ENCODE assay signal across 8 cellular contexts in the genomic region with DNA sequence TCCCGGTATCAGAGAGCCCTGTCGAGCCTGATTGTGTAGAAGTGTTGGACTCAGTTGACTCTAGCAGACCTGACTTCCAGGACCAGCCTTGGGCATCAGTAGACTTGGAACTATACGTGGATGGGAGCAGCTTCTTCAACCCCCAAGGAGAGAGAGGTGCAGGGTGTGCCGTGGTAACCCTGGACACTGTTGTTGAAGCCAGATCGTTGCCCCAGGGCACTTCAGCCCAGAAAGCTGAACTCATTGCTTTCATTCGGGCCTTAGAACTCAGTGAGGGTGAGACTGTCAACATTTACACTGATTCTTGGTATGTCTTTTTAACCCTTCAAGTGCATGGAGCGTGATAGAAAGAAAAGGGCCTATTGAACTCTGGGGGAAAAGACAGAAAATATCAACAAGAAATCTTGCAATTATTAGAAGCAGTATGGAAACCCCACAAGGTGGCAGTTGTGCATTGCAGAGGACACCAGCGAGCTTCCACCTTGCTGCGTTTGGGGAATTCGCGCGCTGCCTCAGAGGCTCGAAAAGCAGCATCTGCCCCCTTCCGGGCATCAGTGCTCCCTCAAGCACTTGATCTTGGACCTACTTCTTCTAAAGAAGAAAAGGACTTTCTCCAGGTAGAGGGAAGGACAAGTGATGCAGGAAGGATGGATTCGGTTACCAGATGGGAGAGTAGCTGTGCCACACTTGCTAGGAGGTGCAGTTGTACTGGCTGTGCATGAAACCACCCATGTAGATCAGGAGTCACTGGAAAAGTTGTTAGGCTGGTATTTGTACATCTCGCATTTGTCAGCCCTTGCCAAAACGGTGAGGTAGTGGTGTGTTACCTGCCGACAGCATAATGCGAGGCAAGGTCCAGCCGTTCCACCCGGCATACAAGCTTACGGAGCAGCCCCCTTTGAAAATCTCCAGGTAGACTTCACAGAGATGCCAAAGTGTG. TPM values are rescaled to one million over a fixed set of nuclear protein-coding genes. Genes with fewer than 3 reads are reported as not detected.
"Had no signal": no experiment of that assay in that cellular context is flagged by ENCODE, and none has a peak within 500 bp of the region (broad histone marks: within the 10 kb centered on the region; RNA-seq: fewer than 3 reads in every experiment).

No MANE protein-coding gene starts in this region.

RNA-seq across cellular contexts. Expression of a gene that starts 53.2 kb away (rescaled TPM):
- total RNA-seq: activated B cell treated with CpG ODN at 0.5 μM for 24 hours; activated CD4-positive, alpha-beta T cell treated with anti-CD3 and anti-CD28 coated beads, Interleukin-2, amount 10 ng/mL, durations not matched to agents 24 days and 14 days; activated T-cell treated with anti-CD3 and anti-CD28 coated beads, Interleukin-2, amount 50 U/mL, for 4 hours; astrocyte; cardiac muscle cell; NCI-H460; OCI-LY7; Peyer's patch had no signal
